Comparison of ENCODE assay signal across 14 cellular contexts in the genomic region with DNA sequence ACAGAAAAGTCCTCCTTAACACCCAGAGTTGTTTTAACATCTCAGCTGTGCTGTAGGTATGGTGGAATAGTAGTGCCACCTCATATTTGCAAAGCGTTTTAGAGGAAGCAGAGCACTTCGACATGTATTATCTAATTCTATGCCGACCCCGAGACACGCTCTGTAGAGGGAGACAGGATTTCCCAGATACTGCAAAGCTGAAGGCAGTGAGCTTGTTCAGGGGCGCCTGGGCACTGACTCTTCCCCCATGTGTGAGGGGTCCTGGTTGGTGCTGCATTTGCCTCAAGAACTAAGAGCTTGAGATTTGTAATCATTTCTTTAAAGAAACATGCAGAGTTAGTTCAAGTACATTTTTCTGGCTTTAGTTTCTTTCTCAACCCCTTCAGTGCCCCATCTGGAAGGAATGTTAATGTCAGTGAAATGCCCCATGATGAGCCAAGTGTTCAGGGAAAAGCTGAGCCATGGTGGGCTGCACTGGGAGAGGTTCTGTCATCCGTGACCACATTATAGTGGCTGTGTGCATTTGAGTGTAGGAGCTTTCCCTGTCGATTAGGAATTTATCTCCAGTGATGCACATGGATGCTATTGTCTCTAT.
DNase-seq lines count a peak whose midpoint lies in the region; ATAC-seq and TF ChIP-seq lines count a peak whose summit lies in the region.
"Had no signal": no experiment of that assay in that cellular context is flagged by ENCODE, and none has a peak within 500 bp of the region (broad histone marks: within the 10 kb centered on the region; RNA-seq: fewer than 3 reads in every experiment).

No MANE protein-coding gene starts in this region.

- H3K4me1 ChIP-seq in mammary epithelial cell (ENCODE audit: insufficient read depth, low read length) (no peaks in the 10 kb centered on the region), ascending aorta (no peaks in the 10 kb centered on the region)
- H3K4me1 ChIP-seq: body of pancreas, parathyroid adenoma had no signal

- H3K9me3 ChIP-seq in mammary epithelial cell (replicated peaks; ENCODE audit: insufficient read depth, low read length) (no peaks in the 10 kb centered on the region), ascending aorta (no peaks in the 10 kb centered on the region)
- H3K9me3 ChIP-seq: body of pancreas had no signal

- H3K27ac ChIP-seq in mammary epithelial cell (ENCODE audit: insufficient read depth, low read depth, low read length) = no peak overlapping the region
- no peak overlapping the region for H3K27ac ChIP-seq in ascending aorta
- H3K27ac ChIP-seq: body of pancreas, parathyroid adenoma had no signal

- intact Hi-C loops in mammary epithelial cell (cut with micrococcal nuclease) (no loop called here), ascending aorta (cut with DNase I) (no loop called here)

- peak; percentile 34 for DNase-seq in ACHN
- peak; percentile 5 for DNase-seq in HT-29 (ENCODE audit: low spot score)
- DNase-seq in mammary epithelial cell = peak; percentile 8
- peak; percentile 31 for DNase-seq in kidney epithelial cell (ENCODE audit: low read depth)
- no peak for DNase-seq in ascending aorta (ENCODE audit: low spot score in 2 of 2)
- DNase-seq in midbrain (lab: John Stamatoyannopoulos, UW) = no peak
- DNase-seq: body of pancreas; GF-D8; stimulated activated CD4-positive, alpha-beta T cell treated with anti-CD3 and anti-CD28 coated beads, Interleukin-2, amount 100 ng/mL, for 48 hours had no signal

- no peaks in the 10 kb centered on the region for H4K20me1 ChIP-seq in mammary epithelial cell (ENCODE audit: insufficient read depth, low read length)

- in situ Hi-C loops in ACHN (cut with HindIII; ENCODE audit: low pct_ligation_motif_present, low pct_unique_long_range_greater_than_20kb, low sequenced_read_pairs) (no loop called here), mammary epithelial cell (cut with MboI; ENCODE audit: low sequenced_read_pairs in 2 of 2) (no loop called here)

- dilution Hi-C loops in mammary epithelial cell (cut with HindIII; ENCODE audit: low sequenced_read_pairs) = no loop called here

- H2AFZ ChIP-seq in mammary epithelial cell (ENCODE audit: low read depth, low read length) = no peak overlapping the region
- H2AFZ ChIP-seq: parathyroid adenoma had no signal

- H3K36me3 ChIP-seq in mammary epithelial cell (ENCODE audit: insufficient read depth, low read length) = no peaks in the 10 kb centered on the region
- no peaks in the 10 kb centered on the region for H3K36me3 ChIP-seq in kidney epithelial cell (ENCODE audit: control insufficient read depth, insufficient read depth, low read length)
- no peaks in the 10 kb centered on the region for H3K36me3 ChIP-seq in ascending aorta

- CTCF ChIA-PET in mammary epithelial cell (lab: Charles Lee; ENCODE audit: low non-redundant PET) = no interaction called here

- no peaks in the 10 kb centered on the region for H3K79me2 ChIP-seq in mammary epithelial cell (ENCODE audit: insufficient read depth, low read length)
- H3K79me2 ChIP-seq: parathyroid adenoma had no signal

- H3K27me3 ChIP-seq in mammary epithelial cell (ENCODE audit: insufficient read depth, low read length) = peaks cover 2% of the 10 kb centered on the region
- no peaks in the 10 kb centered on the region for H3K27me3 ChIP-seq in kidney epithelial cell (ENCODE audit: control insufficient read depth, insufficient read depth, low read length)
- no peaks in the 10 kb centered on the region for H3K27me3 ChIP-seq in ascending aorta
- H3K27me3 ChIP-seq: body of pancreas had no signal

- no peak overlapping the region for H3K4me2 ChIP-seq in mammary epithelial cell (ENCODE audit: insufficient read depth, low read depth, low read length)

- TF ChIP-seq CTCF in mammary epithelial cell (conservative IDR thresholded peaks at IDR 0.05 in 1 of 2, IDR thresholded peaks at IDR 0.05 in 1 of 2; ENCODE audit: extremely low read depth in 1 of 2, insufficient read depth in 1 of 2, low read depth in 1 of 2, low read length in 2 of 2) (peak; percentile 5 to 27), kidney epithelial cell (IDR thresholded peaks at IDR 0.05; ENCODE audit: insufficient read depth, low read length, poor library complexity, severe bottlenecking) (peak; percentile 51), ascending aorta (IDR thresholded peaks at IDR 0.05) (no peak)

- no TSS peak for BruUV-seq in mammary epithelial cell (replicated peaks; lab: Mats Ljungman, UMichigan)

- H3K9ac ChIP-seq in mammary epithelial cell (ENCODE audit: insufficient read depth, low read length) = no peak overlapping the region
- H3K9ac ChIP-seq: parathyroid adenoma had no signal

- H3K4me3 ChIP-seq in mammary epithelial cell (replicated peaks in 1 of 3; ENCODE audit: insufficient read depth in 1 of 3, low read depth in 2 of 3, low read length in 3 of 3) (no peak overlapping the region), kidney epithelial cell (ENCODE audit: low read depth, low read length) (no peak overlapping the region), ascending aorta (no peak overlapping the region)
- H3K4me3 ChIP-seq: body of pancreas, lung had no signal

- no peak for ATAC-seq in HG02938 (IDR thresholded peaks at IDR 0.05; ENCODE audit: unreplicated experiment)
- no peak for ATAC-seq in GM18870 (IDR thresholded peaks at IDR 0.05; ENCODE audit: unreplicated experiment)
- ATAC-seq: body of pancreas, esophagus mucosa had no signal

- 85% methylated on average over 7 of the region's 8 CpGs for WGBS in mammary epithelial cell (ENCODE audit: low coverage, missing lambda C conversion rate)

Comparison
In these comparisons a context has a peak if more than half of its experiments do, and no peak if none do; other contexts are left out.
1. DNase-seq: peak in ACHN (single experiment), HT-29 (single experiment), mammary epithelial cell (single experiment) and kidney epithelial cell (single experiment); none in ascending aorta (0 of 2) and midbrain (single experiment).
2. CTCF ChIP-seq: peak in mammary epithelial cell (2 of 2) and kidney epithelial cell (single experiment); none in ascending aorta (0 of 3).